18 cellular contexts compared by ENCODE assay signal in genomic region chr3:4067893-4068292, GRCh38.
"Had no signal": no experiment of that assay in that cellular context is flagged by ENCODE, and none has a peak within 500 bp of the region (broad histone marks: within the 10 kb centered on the region; RNA-seq: fewer than 3 reads in every experiment).

No MANE protein-coding gene starts in this region.

- DNase-seq: activated CD4-positive, alpha-beta memory T cell treated with anti-CD3 and anti-CD28 coated beads, Interleukin-2, amount 10 ng/mL, durations not matched to agents 7 days and 5 days; activated CD4-positive, alpha-beta T cell treated with anti-CD3 and anti-CD28 coated beads for 36 hours; activated gamma-delta T cell; activated T-cell treated with anti-CD3 and anti-CD28 coated beads, Interleukin-2, amount 50 U/mL, for 48 hours; brain microvascular endothelial cell; cerebellar nuclear complex; dermis blood vessel endothelial cell; endodermal cell; erythroblast; kidney; left ventricle myocardium superior; mesenchymal stem cell; psoas muscle; sigmoid colon; stimulated activated CD4-positive, alpha-beta T cell treated with anti-CD3 and anti-CD28 coated beads, Interleukin-2, amount 100 ng/mL, for 48 hours; stimulated activated naive CD8-positive, alpha-beta T cell treated with anti-CD3 and anti-CD28 coated beads, Interleukin-15, Interleukin-2, amounts not matched to agents 100 U/mL and 50 U/mL, for 24 hours; upper lobe of right lung had no signal

- H3K9me3 ChIP-seq: psoas muscle, sigmoid colon, upper lobe of right lung had no signal

- H3K27ac ChIP-seq: brain microvascular endothelial cell, psoas muscle, sigmoid colon, suprapubic skin, upper lobe of right lung had no signal

- H3K4me3 ChIP-seq: psoas muscle, sigmoid colon, suprapubic skin, upper lobe of right lung had no signal

- H3K4me1 ChIP-seq: psoas muscle, sigmoid colon, suprapubic skin, upper lobe of right lung had no signal

- H3K27me3 ChIP-seq: brain microvascular endothelial cell, sigmoid colon, suprapubic skin, upper lobe of right lung had no signal

- H3K36me3 ChIP-seq: brain microvascular endothelial cell, sigmoid colon, suprapubic skin, upper lobe of right lung had no signal
